ENCODE assay signal across 17 cellular contexts in the genomic region with DNA sequence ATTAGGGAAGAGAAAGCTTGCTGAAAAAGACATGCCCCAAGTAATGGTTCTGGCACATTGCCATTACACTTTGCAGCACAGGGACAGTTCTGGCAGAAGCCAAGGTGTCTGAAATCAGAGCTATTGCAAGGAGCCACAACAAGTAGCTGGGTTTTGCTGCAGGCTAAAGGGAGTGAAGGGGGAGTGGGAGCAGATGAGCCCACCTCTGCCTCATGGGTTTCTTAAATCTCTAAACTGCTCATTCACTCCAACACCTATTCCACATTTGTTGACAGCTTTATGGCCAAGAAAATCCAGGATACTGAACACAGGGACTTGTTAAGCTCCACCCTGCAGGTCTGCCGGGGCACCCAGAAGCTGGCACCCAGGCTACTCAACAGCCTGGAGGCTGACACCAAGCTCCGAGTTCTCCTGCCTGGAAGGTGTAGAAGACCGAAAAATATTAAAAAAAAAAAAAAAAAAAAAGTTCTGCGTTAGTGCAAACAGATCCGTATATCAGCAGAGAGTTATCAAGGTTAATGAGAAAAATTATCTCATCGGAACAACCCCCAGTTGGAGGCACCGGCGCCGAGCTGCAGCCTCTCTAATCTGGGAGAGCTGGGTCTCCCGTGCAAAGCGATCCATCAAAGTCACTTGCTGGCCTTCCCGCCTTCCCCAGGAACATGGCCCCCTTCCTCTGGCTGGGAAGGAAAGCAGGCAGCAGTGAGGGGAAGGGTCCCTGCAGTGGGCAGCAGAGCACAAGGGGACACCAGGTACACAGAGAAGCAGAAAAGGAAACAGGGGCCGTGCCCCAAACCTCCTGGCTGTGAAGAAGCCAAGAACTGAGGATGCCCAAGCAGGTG.
A peak's percentile ranks its signal among the peaks of the same experiment; 100 is the strongest.
DNase-seq lines count a peak whose midpoint lies in the region; ATAC-seq, FAIRE-seq and TF ChIP-seq lines count a peak whose summit lies in the region.
"Had no signal": no experiment of that assay in that cellular context is flagged by ENCODE, and none has a peak within 500 bp of the region (broad histone marks: within the 10 kb centered on the region; RNA-seq: fewer than 3 reads in every experiment).

No MANE protein-coding gene starts in this region.

- no peak overlapping the region for H3K4me3 ChIP-seq in A673 (ENCODE audit: low read depth, low read length, poor library complexity, severe bottlenecking)
- H3K4me3 ChIP-seq in H1 (ENCODE audit: extremely low read depth in 1 of 4, insufficient read depth in 2 of 4, low read depth in 3 of 4, low read length in 4 of 4), result no peak overlapping the region

- H3K36me3 Mint-ChIP-seq in activated naive CD8-positive, alpha-beta T cell treated with anti-CD3 and anti-CD28 coated beads for 36 hours, result no peaks in the 10 kb centered on the region
- H3K36me3 Mint-ChIP-seq: activated CD4-positive, alpha-beta memory T cell treated with anti-CD3 and anti-CD28 coated beads for 36 hours had no signal

- intact Hi-C loops in A673 (cut with micrococcal nuclease; ENCODE audit: unreplicated experiment), result no loop called here

- BruUV-seq in A673 (replicated peaks; lab: Mats Ljungman, UMichigan), result no TSS peak

- H3K4me3 Mint-ChIP-seq in activated naive CD8-positive, alpha-beta T cell treated with anti-CD3 and anti-CD28 coated beads for 36 hours, result no peak overlapping the region
- H3K4me3 Mint-ChIP-seq: activated CD4-positive, alpha-beta memory T cell treated with anti-CD3 and anti-CD28 coated beads for 36 hours; activated T-cell treated with anti-CD3 and anti-CD28 coated beads, Interleukin-2, amount 50 U/mL, for 72 hours; endodermal cell; nephron had no signal

- H4K8ac ChIP-seq in H1 (ENCODE audit: extremely low read depth, insufficient read depth, low read length), result no peak overlapping the region

- no peak overlapping the region for H2AK5ac ChIP-seq in H1 (ENCODE audit: low read depth, low read length)

- TF ChIP-seq CTCF in A673 (conservative IDR thresholded peaks at IDR 0.05; ENCODE audit: low read depth, low read length), result no peak
- TF ChIP-seq CTCF in H1 (IDR thresholded peaks at IDR 0.05; ENCODE audit: control extremely low read depth in 1 of 3, insufficient read depth in 1 of 3, low read depth in 1 of 3, low read length in 3 of 3), result no peak

- H2BK15ac ChIP-seq in H1 (ENCODE audit: low read length), result no peak overlapping the region

- no peak for ATAC-seq in GM19324 (IDR thresholded peaks at IDR 0.05; ENCODE audit: low FRiP score, unreplicated experiment)
- no peak for ATAC-seq in GM19452 (IDR thresholded peaks at IDR 0.05; ENCODE audit: unreplicated experiment)
- ATAC-seq: activated T-cell treated with anti-CD3 and anti-CD28 coated beads, Interleukin-2, amount 50 U/mL, for 72 hours; Panc1 had no signal

- H4K20me1 ChIP-seq in H1 (replicated peaks in 1 of 2; ENCODE audit: control insufficient read depth in 1 of 2, insufficient read depth in 2 of 2, low read length in 2 of 2), result no peaks in the 10 kb centered on the region

- TF ChIP-seq POLR2A in H1 (IDR thresholded peaks at IDR 0.05; ENCODE audit: control extremely low read depth in 1 of 2, low read depth in 2 of 2, low read length in 2 of 2), result no peak

- TF ChIP-seq EP300 in Ishikawa (IDR thresholded peaks at IDR 0.05; ENCODE audit: borderline replicate concordance), result no peak
- no peak for TF ChIP-seq EP300 in H1 (IDR thresholded peaks at IDR 0.05; ENCODE audit: borderline replicate concordance in 1 of 2, low read depth in 2 of 2, low read length in 2 of 2)

- peak; percentile 10 for DNase-seq in A673 (ENCODE audit: low spot score)
- peak; percentile 55 for DNase-seq in NCI-H345 (lab: John Stamatoyannopoulos, UW)
- no peak for DNase-seq in H1 (ENCODE audit: low read depth in 1 of 2, low spot score in 2 of 2)
- DNase-seq in GM19240 (ENCODE audit: insufficient read length, low spot score), result no peak
- no peak for DNase-seq in activated naive CD8-positive, alpha-beta T cell treated with anti-CD3 and anti-CD28 coated beads for 36 hours
- DNase-seq: activated CD4-positive, alpha-beta memory T cell treated with anti-CD3 and anti-CD28 coated beads for 36 hours; activated T-cell treated with anti-CD3 and anti-CD28 coated beads, Interleukin-2, amount 50 U/mL, for 72 hours; central memory CD4-positive, alpha-beta T cell; endodermal cell; foreskin fibroblast; Kasumi-1; NCI-H510A had no signal

- H2BK120ac ChIP-seq in H1 (replicated peaks; ENCODE audit: low read depth, low read length), result no peak overlapping the region

- no peak overlapping the region for H2BK12ac ChIP-seq in H1 (ENCODE audit: low read depth, low read length)

- H3K36me3 ChIP-seq in A673 (ENCODE audit: insufficient read depth, low read length, poor library complexity, severe bottlenecking), result no peaks in the 10 kb centered on the region
- H3K36me3 ChIP-seq in H1 (ENCODE audit: control insufficient read depth in 2 of 4, insufficient read depth in 4 of 4, low read length in 3 of 4), result no peaks in the 10 kb centered on the region

- no peak overlapping the region for H3K27ac ChIP-seq in A673 (ENCODE audit: low read depth, low read length, poor library complexity, severe bottlenecking)
- H3K27ac ChIP-seq in H1 (ENCODE audit: low read depth, low read length), result no peak overlapping the region

- H4K91ac ChIP-seq in H1 (replicated peaks; ENCODE audit: insufficient read length, low read length), result no peak overlapping the region

- no peak overlapping the region for H2BK5ac ChIP-seq in H1 (ENCODE audit: low read depth, low read length)

- H3K27me3 ChIP-seq in A673 (replicated peaks; ENCODE audit: insufficient read depth, low read depth, low read length, poor library complexity) (no peaks in the 10 kb centered on the region), H1 (replicated peaks in 1 of 4; ENCODE audit: control insufficient read depth in 3 of 4, extremely low read depth in 1 of 4, insufficient read depth in 3 of 4, low read length in 3 of 4) (peaks cover 0 to 2% (median 0%) of the 10 kb centered on the region in 4 experiments; a peak in 1 of 7 replicates)

- WGBS in H1 (ENCODE audit: extremely low coverage in 1 of 2, insufficient coverage in 1 of 2, insufficient read length in 1 of 2, insufficient replicate concordance in 2 of 2, low coverage in 1 of 2, low lambda C conversion rate in 2 of 2, missing lambda C conversion rate in 1 of 2), 2 experiments, result 91% methylated on average over 11 of the region's 13 CpGs; no CpG with 5 or more reads in 1 of the 2 experiments

- H3K4me1 ChIP-seq in A673 (ENCODE audit: insufficient read depth, low read length, poor library complexity, severe bottlenecking), result no peaks in the 10 kb centered on the region
- no peaks in the 10 kb centered on the region for H3K4me1 ChIP-seq in H1 (replicated peaks in 1 of 4; ENCODE audit: control insufficient read depth in 3 of 4, insufficient read depth in 4 of 4, low read length in 3 of 4)

- peaks cover 2% of the 10 kb centered on the region; the same call in 1 of the 2 replicates for H3K23me2 ChIP-seq in H1 (ENCODE audit: low read depth, low read length)

- H3K79me1 ChIP-seq in H1 (ENCODE audit: low read depth, low read length), result no peaks in the 10 kb centered on the region

- CTCF ChIA-PET in A673 (lab: Charles Lee), result no interaction called here
- CTCF ChIA-PET in H1 (lab: Charles Lee; ENCODE audit: partially characterized antibody), result interaction anchor here (0.6 to 0.9 kb wide), 3 partner anchors 39 to 300 kb away, joined by 3 read pairs; no protein-coding TSS in a partner anchor

- H3K56ac ChIP-seq in H1 (replicated peaks; ENCODE audit: insufficient read length, low read depth, low read length), result no peak overlapping the region

- H3K4me2 ChIP-seq in H1 (ENCODE audit: insufficient read depth in 1 of 2, low read depth in 2 of 2, low read length in 2 of 2), result no peak overlapping the region

- H3K9me3 ChIP-seq in A673 (ENCODE audit: low read depth, low read length, poor library complexity, severe bottlenecking) (no peaks in the 10 kb centered on the region), H1 (ENCODE audit: insufficient read depth in 2 of 2, low read depth in 1 of 2, low read length in 1 of 2) (no peaks in the 10 kb centered on the region)

- H3K23ac ChIP-seq in H1 (ENCODE audit: insufficient read length), result no peak overlapping the region

- no peak overlapping the region for H3K14ac ChIP-seq in H1 (ENCODE audit: insufficient read length)

- no peaks in the 10 kb centered on the region for H3K79me2 ChIP-seq in H1 (ENCODE audit: control insufficient read depth in 1 of 2, insufficient read depth in 2 of 2, low read length in 2 of 2)

- no peak overlapping the region for H3K4ac ChIP-seq in H1 (replicated peaks; ENCODE audit: insufficient read length, low read depth, low read length)

- no peak overlapping the region for H3K27ac Mint-ChIP-seq in activated naive CD8-positive, alpha-beta T cell treated with anti-CD3 and anti-CD28 coated beads for 36 hours
- H3K27ac Mint-ChIP-seq: activated CD4-positive, alpha-beta memory T cell treated with anti-CD3 and anti-CD28 coated beads for 36 hours; activated T-cell treated with anti-CD3 and anti-CD28 coated beads, Interleukin-2, amount 50 U/mL, for 72 hours; endodermal cell; nephron had no signal

- no peaks in the 10 kb centered on the region for H3K9me3 Mint-ChIP-seq in activated naive CD8-positive, alpha-beta T cell treated with anti-CD3 and anti-CD28 coated beads for 36 hours
- H3K9me3 Mint-ChIP-seq: activated CD4-positive, alpha-beta memory T cell treated with anti-CD3 and anti-CD28 coated beads for 36 hours; endodermal cell; nephron had no signal

- H2BK20ac ChIP-seq in H1 (ENCODE audit: low read length), result no peak overlapping the region

- TF ChIP-seq RAD21 in Ishikawa (IDR thresholded peaks at IDR 0.05; ENCODE audit: low read depth), result no peak
- TF ChIP-seq RAD21 in H1 (IDR thresholded peaks at IDR 0.05 in 1 of 2, conservative IDR thresholded peaks at IDR 0.05 in 1 of 2; ENCODE audit: low read depth in 2 of 2, low read length in 2 of 2), result no peak

- no peaks in the 10 kb centered on the region for H3K27me3 Mint-ChIP-seq in activated naive CD8-positive, alpha-beta T cell treated with anti-CD3 and anti-CD28 coated beads for 36 hours
- H3K27me3 Mint-ChIP-seq: activated CD4-positive, alpha-beta memory T cell treated with anti-CD3 and anti-CD28 coated beads for 36 hours had no signal

- no peak overlapping the region for H4K5ac ChIP-seq in H1 (ENCODE audit: insufficient read length, low read depth, low read length)

- H3K18ac ChIP-seq in H1 (ENCODE audit: extremely low read depth, low read length), result no peak overlapping the region

- no peak overlapping the region for H3K9ac ChIP-seq in H1 (replicated peaks in 1 of 4; ENCODE audit: extremely low read depth in 1 of 4, low read depth in 3 of 4, low read length in 3 of 4)

- no peaks in the 10 kb centered on the region for H3K4me1 Mint-ChIP-seq in activated naive CD8-positive, alpha-beta T cell treated with anti-CD3 and anti-CD28 coated beads for 36 hours
- H3K4me1 Mint-ChIP-seq: endodermal cell had no signal

- no peak overlapping the region for H2AFZ ChIP-seq in H1 (ENCODE audit: low read length)

- POLR2A ChIA-PET in A673 (lab: Charles Lee; ENCODE audit: low non-redundant PET), result interaction anchor here (0.6 to 0.7 kb wide), 2 partner anchors 77 to 84 kb away, joined by 3 to 5 read pairs; no protein-coding TSS in a partner anchor
- POLR2A ChIA-PET in H1 (lab: Charles Lee; ENCODE audit: partially characterized antibody), result no interaction called here

- no peak for FAIRE-seq in H1 (lab: Jason Lieb, UNC)

TF ChIP-seq in H1, 55 proteins besides CTCF, POLR2A, EP300 and RAD21 (continues in another document):
- no peak for TF ChIP-seq TBP (IDR thresholded peaks at IDR 0.05; ENCODE audit: low read depth, low read length)

Comparison
In these comparisons a context has a peak if more than half of its experiments do, and no peak if none do; other contexts are left out.
1. DNase-seq: peak in A673 (single experiment) and NCI-H345 (single experiment); none in H1 (0 of 2), GM19240 (single experiment) and activated naive CD8-positive, alpha-beta T cell treated with anti-CD3 and anti-CD28 coated beads for 36 hours (single experiment).